21 cellular contexts compared by ENCODE assay signal in the genomic region with DNA sequence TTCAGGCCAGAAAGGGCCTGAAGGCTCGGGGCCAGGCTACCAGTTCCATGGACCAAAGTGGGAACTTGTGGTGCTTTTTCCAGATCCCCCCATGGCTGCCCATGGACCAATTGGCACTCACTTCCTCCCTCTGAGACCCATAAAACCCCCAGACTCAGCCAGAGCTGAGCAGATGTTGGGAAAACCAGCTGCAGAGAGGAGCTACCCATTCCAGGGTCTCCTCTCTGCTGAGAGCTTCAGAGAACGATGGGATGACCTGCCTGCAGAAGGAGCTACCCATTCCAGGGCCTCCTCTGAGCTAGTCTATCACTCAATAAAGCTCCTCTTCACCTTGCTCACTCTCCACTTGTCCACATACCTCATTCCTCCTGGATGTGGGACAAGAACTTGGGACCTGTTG.
"Had no signal": no experiment of that assay in that cellular context is flagged by ENCODE, and none has a peak within 500 bp of the region (broad histone marks: within the 10 kb centered on the region; RNA-seq: fewer than 3 reads in every experiment).

No MANE protein-coding gene starts in this region.

- H3K27ac ChIP-seq: parathyroid adenoma, prostate gland, skin epidermis, spleen, testis, tibial artery, upper lobe of left lung had no signal

- H3K36me3 ChIP-seq: prostate gland, spleen, tibial artery, upper lobe of left lung had no signal

- H3K4me1 ChIP-seq: prostate gland, testis had no signal

- H3K27ac Mint-ChIP-seq: effector memory CD8-positive, alpha-beta T cell; memory B cell; natural killer cell; stimulated activated memory B cell treated with anti-CD40 and anti-IgM and Interleukin-4, amounts not matched to agents 10 μg/mL and 1 μg/mL and 100 μg/mL, for 72 hours had no signal

- FAIRE-seq: endometrium, frontal cortex, keratinocyte, urothelium cell line had no signal

- H3K4me1 Mint-ChIP-seq: memory B cell; natural killer cell; stimulated activated memory B cell treated with anti-CD40 and anti-IgM and Interleukin-4, amounts not matched to agents 10 μg/mL and 1 μg/mL and 100 μg/mL, for 72 hours had no signal

- H3K4me3 ChIP-seq: lung, prostate gland, skin epidermis, spleen, testis, tibial artery, upper lobe of left lung had no signal

- DNase-seq: cortex of kidney; effector memory CD8-positive, alpha-beta T cell; natural killer cell; right cardiac atrium; spleen; stimulated activated CD4-positive, alpha-beta T cell treated with anti-CD3 and anti-CD28 coated beads, Interleukin-4, amount 100 ng/mL, for 4 hours; stimulated activated naive CD8-positive, alpha-beta T cell treated with anti-CD3 and anti-CD28 coated beads, Interleukin-15, Interleukin-2, amounts not matched to agents 100 U/mL and 50 U/mL, for 24 hours; substantia nigra; testis; tibial artery had no signal

- H3K9me3 ChIP-seq: prostate gland, testis, tibial artery had no signal

- H3K9me3 Mint-ChIP-seq: natural killer cell had no signal

- ATAC-seq: effector memory CD8-positive, alpha-beta T cell; natural killer cell; right cardiac atrium; stimulated activated memory B cell treated with anti-CD40 and anti-IgM and Interleukin-4, amounts not matched to agents 10 μg/mL and 1 μg/mL and 100 μg/mL, for 72 hours; stimulated activated naive CD8-positive, alpha-beta T cell treated with anti-CD3 and anti-CD28 coated beads, Interleukin-15, Interleukin-2, amounts not matched to agents 100 U/mL and 50 U/mL, for 24 hours had no signal

- H3K79me2 ChIP-seq: parathyroid adenoma had no signal

- H3K36me3 Mint-ChIP-seq: natural killer cell; stimulated activated memory B cell treated with anti-CD40 and anti-IgM and Interleukin-4, amounts not matched to agents 10 μg/mL and 1 μg/mL and 100 μg/mL, for 72 hours had no signal

- H3K27me3 ChIP-seq: spleen, testis, upper lobe of left lung had no signal

- H3K9ac ChIP-seq: parathyroid adenoma had no signal

- H2AFZ ChIP-seq: parathyroid adenoma had no signal

- H3K4me3 Mint-ChIP-seq: effector memory CD8-positive, alpha-beta T cell; memory B cell; natural killer cell; stimulated activated memory B cell treated with anti-CD40 and anti-IgM and Interleukin-4, amounts not matched to agents 10 μg/mL and 1 μg/mL and 100 μg/mL, for 72 hours had no signal
